7 cellular contexts compared by ENCODE assay signal in genomic region chr1:149102574-149102973, GRCh38. TPM values are rescaled to one million over a fixed set of nuclear protein-coding genes. Genes with fewer than 3 reads are reported as not detected.
DNase-seq lines count a peak whose midpoint lies in the region; ATAC-seq and TF ChIP-seq lines count a peak whose summit lies in the region.
"Not testable (repeated sequence)": the region's sequence is repeated elsewhere in the genome, so short reads cannot be mapped to it uniquely, and the experiment has no call there.

No MANE protein-coding gene starts in this region.

- not testable (repeated sequence) for H2BK5ac ChIP-seq in mesenchymal stem cell (ENCODE audit: low read depth, low read length, poor library complexity, severe bottlenecking)

- not testable (repeated sequence) for H3K9me3 ChIP-seq in mesenchymal stem cell (ENCODE audit: control insufficient read depth, low read length)

- not testable (repeated sequence) for H2AFZ ChIP-seq in mesenchymal stem cell (ENCODE audit: low read depth, low read length)

- H3K14ac ChIP-seq in mesenchymal stem cell (ENCODE audit: low read length in 2 of 2): not testable (repeated sequence)

- peak; percentile 9 for DNase-seq in activated CD4-positive, alpha-beta T cell treated with anti-CD3 and anti-CD28 coated beads for 1 hour
- DNase-seq in activated naive CD4-positive, alpha-beta T cell treated with anti-CD3 and anti-CD28 coated beads, Interleukin-2, amount 50 U/mL, for 16 hours: peak; percentile 13
- DNase-seq in epithelial cell of esophagus (ENCODE audit: low read depth); mesenchymal stem cell: not testable (repeated sequence)
- DNase-seq in stimulated activated CD4-positive, alpha-beta T cell treated with anti-CD3 and anti-CD28 coated beads, Interleukin-15, amount 100 ng/mL, for 1 hour (ENCODE audit: low read depth in 1 of 2, low spot score in 1 of 2): peak; percentile 1 to 2

- not testable (repeated sequence) for H3K27me3 Mint-ChIP-seq in IgD-negative memory B cell

- not testable (repeated sequence) for H3K9me3 Mint-ChIP-seq in IgD-negative memory B cell

- TF ChIP-seq CTCF in epithelial cell of esophagus (IDR thresholded peaks at IDR 0.05; ENCODE audit: insufficient read depth, low read depth, low read length, missing control alignments): not testable (repeated sequence)

- not testable (repeated sequence) for H3K27me3 ChIP-seq in mesenchymal stem cell (ENCODE audit: control insufficient read depth in 1 of 2, insufficient read depth in 1 of 2, low read length in 2 of 2)

- H2BK12ac ChIP-seq in mesenchymal stem cell (ENCODE audit: low read length in 2 of 2): not testable (repeated sequence)

- H3K27ac Mint-ChIP-seq in IgD-negative memory B cell: peak overlapping the region in 1 of 3 donors; percentile 75

- H3K27ac ChIP-seq in mesenchymal stem cell (ENCODE audit: low read length, poor library complexity, severe bottlenecking): not testable (repeated sequence)

- not testable (repeated sequence) for H2AK5ac ChIP-seq in mesenchymal stem cell (ENCODE audit: low read length, severe bottlenecking)

- H3K4me1 ChIP-seq in mesenchymal stem cell (ENCODE audit: control insufficient read depth, insufficient read depth, low read depth, low read length): not testable (repeated sequence)

- H3K4me3 Mint-ChIP-seq in IgD-negative memory B cell: peak overlapping the region; percentile 66 to 79 (median 74)

- no CpG with 5 or more reads among the region's 16 CpGs for WGBS in mesenchymal stem cell

- H3K4me1 Mint-ChIP-seq in IgD-negative memory B cell: not testable (repeated sequence)

- not testable (repeated sequence) for H2BK120ac ChIP-seq in mesenchymal stem cell (ENCODE audit: low read depth, low read length)

- H3K9ac ChIP-seq in mesenchymal stem cell (ENCODE audit: low read length): peak overlapping the region; percentile 49

- H3K79me1 ChIP-seq in mesenchymal stem cell (replicated peaks; ENCODE audit: low read length, poor library complexity, severe bottlenecking): not testable (repeated sequence)

- not testable (repeated sequence) for H3K36me3 ChIP-seq in mesenchymal stem cell (ENCODE audit: control insufficient read depth in 1 of 2, insufficient read depth in 2 of 2, low read depth in 1 of 2, low read length in 2 of 2)

- not testable (repeated sequence) for H2BK15ac ChIP-seq in mesenchymal stem cell (ENCODE audit: low read depth, poor library complexity, severe bottlenecking)

- H3K4me3 ChIP-seq in epithelial cell of esophagus (ENCODE audit: low read length) (peak overlapping the region; percentile 23), mesenchymal stem cell (ENCODE audit: insufficient read depth in 1 of 2, low read depth in 1 of 2, low read length in 2 of 2) (peak overlapping the region in 1 of 2 experiments; percentile 65)

- not testable (repeated sequence) for H3K18ac ChIP-seq in mesenchymal stem cell (ENCODE audit: low read depth in 1 of 2, low read length in 2 of 2)

- ATAC-seq in GM19463 (IDR thresholded peaks at IDR 0.05; ENCODE audit: unreplicated experiment): peak; percentile 30

- H4K91ac ChIP-seq in mesenchymal stem cell (ENCODE audit: low read length): not testable (repeated sequence)

- not testable (repeated sequence) for H3K36me3 Mint-ChIP-seq in IgD-negative memory B cell

- H3K23ac ChIP-seq in mesenchymal stem cell (ENCODE audit: low read length in 2 of 2): not testable (repeated sequence)

- not testable (repeated sequence) for H3K4me2 ChIP-seq in mesenchymal stem cell (ENCODE audit: low read length, poor library complexity, severe bottlenecking)

- H4K8ac ChIP-seq in mesenchymal stem cell (ENCODE audit: low read length): not testable (repeated sequence)

- not testable (repeated sequence) for H3K4ac ChIP-seq in mesenchymal stem cell (ENCODE audit: low read depth in 1 of 2, low read length in 2 of 2)

RNA-seq across cellular contexts. Expression of gene NBPF9, which starts 0.8 kb away (rescaled TPM):
- polyA plus RNA-seq in IgD-negative memory B cell: 7.7 TPM
- polyA plus RNA-seq in mesenchymal stem cell (2013, experiment 1 of 2): 12.1 TPM
- polyA plus RNA-seq in mesenchymal stem cell (2013, experiment 2 of 2): 11.1 TPM
